1 cellular context compared by ENCODE assay signal in the genomic region with DNA sequence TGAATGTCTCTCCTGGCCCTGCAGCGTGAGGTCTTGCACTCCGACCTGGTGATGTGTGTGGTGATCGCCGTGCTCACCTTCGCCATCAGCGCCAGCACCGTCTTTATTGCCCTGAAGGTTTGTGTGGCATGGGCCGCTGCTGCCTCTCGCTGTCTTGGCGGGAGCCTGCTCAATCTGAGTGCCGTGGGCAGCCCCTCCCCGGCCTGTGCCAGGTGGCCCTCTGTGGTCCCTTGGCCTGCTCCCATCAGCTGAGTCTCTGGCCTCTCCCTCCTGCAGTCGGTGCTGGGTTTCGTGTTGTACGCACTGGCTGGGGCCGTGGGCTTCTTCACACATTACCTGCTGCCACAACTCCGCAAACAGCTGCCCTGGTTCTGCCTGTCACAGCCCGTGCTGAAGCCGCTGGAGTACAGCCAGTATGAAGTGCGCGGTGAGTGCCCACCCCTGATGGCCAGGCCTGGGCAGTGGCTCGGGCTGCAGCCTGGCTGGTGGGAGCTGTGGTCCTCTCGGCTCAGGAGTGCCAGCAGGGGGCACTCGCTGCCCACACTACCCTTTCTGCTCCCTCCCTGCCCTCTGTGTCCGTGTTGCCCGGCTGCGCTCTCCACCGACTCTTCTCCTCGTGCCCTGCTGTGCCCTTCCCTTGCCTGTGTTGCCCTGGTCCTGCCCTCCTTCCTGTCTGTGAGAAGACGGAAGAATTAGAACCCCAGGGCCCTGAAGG.
TF ChIP-seq lines count a peak whose summit lies in the region.

No MANE protein-coding gene starts in this region.

TF ChIP-seq in endothelial cell of umbilical vein, 7 proteins besides CTCF, POLR2A, EP300 and RAD21:
- no peak for TF ChIP-seq JUN (IDR thresholded peaks at IDR 0.05; ENCODE audit: borderline replicate concordance, insufficient read depth, insufficient read length, low read depth)
- TF ChIP-seq, protein P1, sequence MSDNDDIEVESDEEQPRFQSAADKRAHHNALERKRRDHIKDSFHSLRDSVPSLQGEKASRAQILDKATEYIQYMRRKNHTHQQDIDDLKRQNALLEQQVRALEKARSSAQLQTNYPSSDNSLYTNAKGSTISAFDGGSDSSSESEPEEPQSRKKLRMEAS (IDR thresholded peaks at IDR 0.05; ENCODE audit: insufficient read depth, insufficient read length): no peak
- TF ChIP-seq GATA2 (IDR thresholded peaks at IDR 0.05; ENCODE audit: insufficient read depth, insufficient read length, low read depth, low read length): no peak
- TF ChIP-seq FOS (IDR thresholded peaks at IDR 0.05; ENCODE audit: borderline replicate concordance, insufficient read depth, low read length): no peak
- TF ChIP-seq EZH2 (IDR thresholded peaks at IDR 0.05; ENCODE audit: borderline replicate concordance, low read depth, low read length, severe bottlenecking): no peak
- no peak for TF ChIP-seq MYC (IDR thresholded peaks at IDR 0.05; ENCODE audit: low read depth, low read length)
